In the genomic region with DNA sequence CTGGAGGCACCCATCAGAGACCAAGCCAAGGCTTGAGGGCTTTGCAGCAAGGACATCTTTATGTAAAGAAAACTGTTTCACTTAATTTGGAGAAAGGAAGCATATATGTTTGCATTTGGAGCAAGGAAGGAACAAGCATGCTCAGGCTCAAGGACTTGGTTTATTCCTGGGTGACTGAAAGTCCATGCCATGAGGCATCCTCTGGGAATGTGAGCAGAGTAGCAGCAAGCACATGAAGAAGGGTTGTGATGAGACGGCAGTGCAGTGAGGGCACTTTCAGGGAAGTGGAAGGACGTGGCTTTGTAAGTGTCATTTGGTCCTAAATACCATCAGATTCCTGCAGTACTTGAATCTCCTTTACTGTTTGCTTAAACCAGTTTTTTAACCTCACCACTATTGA, we compare ENCODE assay signal across 24 cellular contexts. TPM values are rescaled to one million over a fixed set of nuclear protein-coding genes. Genes with fewer than 3 reads are reported as not detected.
DNase-seq lines count a peak whose midpoint lies in the region; ATAC-seq, FAIRE-seq and TF ChIP-seq lines count a peak whose summit lies in the region.
"Had no signal": no experiment of that assay in that cellular context is flagged by ENCODE, and none has a peak within 500 bp of the region (broad histone marks: within the 10 kb centered on the region; RNA-seq: fewer than 3 reads in every experiment).

No MANE protein-coding gene starts in this region.

- DNase-seq in activated CD4-positive, alpha-beta memory T cell treated with anti-CD3 and anti-CD28 coated beads, Interleukin-2, amount 10 ng/mL, durations not matched to agents 7 days and 5 days: no peak
- DNase-seq in activated CD4-positive, alpha-beta memory T cell treated with anti-CD3 and anti-CD28 coated beads for 36 hours: no peak
- peak; percentile 66 for DNase-seq in adipocyte (ENCODE audit: low read depth)
- peak; percentile 13 for DNase-seq in fibroblast of the aortic adventitia (ENCODE audit: low read depth)
- peak; percentile 11 for DNase-seq in skeletal muscle cell (ENCODE audit: low read depth)
- DNase-seq in frontal cortex (ENCODE audit: low spot score in 2 of 2): no peak
- no peak for DNase-seq in middle frontal gyrus (ENCODE audit: extremely low spot score, low spot score)
- DNase-seq: 8988T; activated naive CD8-positive, alpha-beta T cell treated with anti-CD3 and anti-CD28 coated beads for 36 hours; central memory CD4-positive, alpha-beta T cell; H9; NCI-H1694; NCI-H446 treated with DMSO at 0.1 percent for 48 hours; retina; SHP77 treated with DMSO at 0.1 percent for 48 hours; stimulated activated CD4-positive, alpha-beta T cell treated with anti-CD3 and anti-CD28 coated beads, Interleukin-15, amount 100 ng/mL, for 24 hours; stimulated activated naive CD4-positive, alpha-beta T cell treated with Interleukin-2 at 50 U/mL for 16 hours; T-helper 9 cell; upper lobe of left lung had no signal

- intact Hi-C loops in activated CD4-positive, alpha-beta memory T cell treated with anti-CD3 and anti-CD28 coated beads for 36 hours (cut with micrococcal nuclease): no loop called here

- peaks cover 15% of the 10 kb centered on the region for H3K4me1 ChIP-seq in adipocyte (ENCODE audit: control insufficient read depth, insufficient read depth, low read length)
- H3K4me1 ChIP-seq: upper lobe of left lung had no signal

- no peak overlapping the region for H3K4me3 ChIP-seq in adipocyte (ENCODE audit: low read length)
- H3K4me3 ChIP-seq in fibroblast of the aortic adventitia (ENCODE audit: low read depth, low read length): no peak overlapping the region
- no peak overlapping the region for H3K4me3 ChIP-seq in skeletal muscle cell (ENCODE audit: low read depth, low read length)
- H3K4me3 ChIP-seq: upper lobe of left lung had no signal

- POLR2A ChIA-PET in activated CD4-positive, alpha-beta memory T cell treated with anti-CD3 and anti-CD28 coated beads, Interleukin-2, amount 10 ng/mL, durations not matched to agents 7 days and 5 days (lab: Charles Lee): interaction anchor here (1.4 to 1.8 kb wide), 2 partner anchors 13 to 22 kb away, joined by 6 to 8 read pairs; no protein-coding TSS in a partner anchor
- POLR2A ChIA-PET in activated CD4-positive, alpha-beta memory T cell treated with anti-CD3 and anti-CD28 coated beads for 36 hours (lab: Charles Lee): no interaction called here

- no peak overlapping the region for H3K9ac ChIP-seq in adipocyte (ENCODE audit: low read length)

- H3K27ac Mint-ChIP-seq in activated CD4-positive, alpha-beta memory T cell treated with anti-CD3 and anti-CD28 coated beads, Interleukin-2, amount 10 ng/mL, durations not matched to agents 7 days and 5 days: peak overlapping the region; percentile 44
- H3K27ac Mint-ChIP-seq in activated CD4-positive, alpha-beta memory T cell treated with anti-CD3 and anti-CD28 coated beads for 36 hours: no peak overlapping the region
- H3K27ac Mint-ChIP-seq: activated naive CD8-positive, alpha-beta T cell treated with anti-CD3 and anti-CD28 coated beads for 36 hours; H9 had no signal

- H3K27me3 ChIP-seq in adipocyte (replicated peaks; ENCODE audit: control insufficient read depth, insufficient read depth, low read length): no peaks in the 10 kb centered on the region
- H3K27me3 ChIP-seq: upper lobe of left lung had no signal

- peaks cover 87% of the 10 kb centered on the region for H3K36me3 Mint-ChIP-seq in activated CD4-positive, alpha-beta memory T cell treated with anti-CD3 and anti-CD28 coated beads, Interleukin-2, amount 10 ng/mL, durations not matched to agents 7 days and 5 days (ENCODE audit: low read depth)
- H3K36me3 Mint-ChIP-seq in activated CD4-positive, alpha-beta memory T cell treated with anti-CD3 and anti-CD28 coated beads for 36 hours: peaks cover 63% of the 10 kb centered on the region

- CTCF ChIA-PET in activated CD4-positive, alpha-beta memory T cell treated with anti-CD3 and anti-CD28 coated beads, Interleukin-2, amount 10 ng/mL, durations not matched to agents 7 days and 5 days (lab: Charles Lee): interaction anchor here (1.2 to 3.3 kb wide), 2 partner anchors 102 to 136 kb away, joined by 3 to 12 read pairs; no protein-coding TSS in a partner anchor
- CTCF ChIA-PET in activated CD4-positive, alpha-beta memory T cell treated with anti-CD3 and anti-CD28 coated beads for 36 hours (lab: Charles Lee): interaction anchor here (0.9 kb wide), 1 partner anchor 101 kb away, joined by 3 read pairs; no protein-coding TSS in a partner anchor

- H3K27me3 Mint-ChIP-seq in activated CD4-positive, alpha-beta memory T cell treated with anti-CD3 and anti-CD28 coated beads, Interleukin-2, amount 10 ng/mL, durations not matched to agents 7 days and 5 days: no peaks in the 10 kb centered on the region
- no peaks in the 10 kb centered on the region for H3K27me3 Mint-ChIP-seq in activated CD4-positive, alpha-beta memory T cell treated with anti-CD3 and anti-CD28 coated beads for 36 hours
- H3K27me3 Mint-ChIP-seq: activated naive CD8-positive, alpha-beta T cell treated with anti-CD3 and anti-CD28 coated beads for 36 hours had no signal

- H3K4me1 Mint-ChIP-seq in activated CD4-positive, alpha-beta memory T cell treated with anti-CD3 and anti-CD28 coated beads, Interleukin-2, amount 10 ng/mL, durations not matched to agents 7 days and 5 days: peaks cover 9% of the 10 kb centered on the region
- peaks cover 3% of the 10 kb centered on the region for H3K4me1 Mint-ChIP-seq in activated CD4-positive, alpha-beta memory T cell treated with anti-CD3 and anti-CD28 coated beads for 36 hours (ENCODE audit: low read depth)
- H3K4me1 Mint-ChIP-seq: H9, neural crest cell had no signal

- ATAC-seq in HG03442 (IDR thresholded peaks at IDR 0.05; ENCODE audit: unreplicated experiment): no peak

- H3K4me3 Mint-ChIP-seq in activated CD4-positive, alpha-beta memory T cell treated with anti-CD3 and anti-CD28 coated beads, Interleukin-2, amount 10 ng/mL, durations not matched to agents 7 days and 5 days: no peak overlapping the region
- H3K4me3 Mint-ChIP-seq in activated CD4-positive, alpha-beta memory T cell treated with anti-CD3 and anti-CD28 coated beads for 36 hours: no peak overlapping the region
- H3K4me3 Mint-ChIP-seq: activated naive CD8-positive, alpha-beta T cell treated with anti-CD3 and anti-CD28 coated beads for 36 hours; H9; neural crest cell had no signal

- FAIRE-seq in frontal cortex (lab: Jason Lieb, UNC): no peak
- FAIRE-seq: endometrium, G401.6, islet of Langerhans had no signal

- no peaks in the 10 kb centered on the region for H3K9me3 Mint-ChIP-seq in activated CD4-positive, alpha-beta memory T cell treated with anti-CD3 and anti-CD28 coated beads, Interleukin-2, amount 10 ng/mL, durations not matched to agents 7 days and 5 days
- no peaks in the 10 kb centered on the region for H3K9me3 Mint-ChIP-seq in activated CD4-positive, alpha-beta memory T cell treated with anti-CD3 and anti-CD28 coated beads for 36 hours
- H3K9me3 Mint-ChIP-seq: activated naive CD8-positive, alpha-beta T cell treated with anti-CD3 and anti-CD28 coated beads for 36 hours; H9; neural crest cell had no signal

- TF ChIP-seq CTCF in fibroblast of the aortic adventitia (IDR thresholded peaks at IDR 0.05; ENCODE audit: insufficient read depth, low read length): no peak

- H3K9me3 ChIP-seq in adipocyte (ENCODE audit: control insufficient read depth, low read length): no peaks in the 10 kb centered on the region
- H3K9me3 ChIP-seq: upper lobe of left lung had no signal

- H3K36me3 ChIP-seq in adipocyte (ENCODE audit: control insufficient read depth, insufficient read depth, low read length, severe bottlenecking): peaks cover 3% of the 10 kb centered on the region

RNA-seq across cellular contexts. Expression of gene POLG, which starts 26.8 kb away (rescaled TPM):
- 100 to 1,000 TPM; 106 to 109 TPM for total RNA-seq in activated CD4-positive, alpha-beta memory T cell treated with anti-CD3 and anti-CD28 coated beads, Interleukin-2, amount 10 ng/mL, durations not matched to agents 7 days and 5 days
- 10 to 100 TPM; 94.8 to 97.4 TPM for total RNA-seq in activated CD4-positive, alpha-beta memory T cell treated with anti-CD3 and anti-CD28 coated beads for 36 hours
- 40.3 and 69.7 TPM in 2 replicates for total RNA-seq in fibroblast of the aortic adventitia (ENCODE audit: low replicate concordance)
- total RNA-seq in frontal cortex: 39.1 TPM

Comparison
In these comparisons a context has a peak if more than half of its experiments do, and no peak if none do; other contexts are left out.
1. DNase-seq: peak in adipocyte (single experiment), fibroblast of the aortic adventitia (single experiment) and skeletal muscle cell (single experiment); none in activated CD4-positive, alpha-beta memory T cell treated with anti-CD3 and anti-CD28 coated beads, Interleukin-2, amount 10 ng/mL, durations not matched to agents 7 days and 5 days (single experiment), activated CD4-positive, alpha-beta memory T cell treated with anti-CD3 and anti-CD28 coated beads for 36 hours (single experiment), frontal cortex (0 of 2) and middle frontal gyrus (single experiment).